Comparison of ENCODE assay signal across 8 cellular contexts in genomic region chr2:191014653-191015020, GRCh38. TPM values are rescaled to one million over a fixed set of nuclear protein-coding genes. Genes with fewer than 3 reads are reported as not detected.
DNase-seq lines count a peak whose midpoint lies in the region; ATAC-seq and TF ChIP-seq lines count a peak whose summit lies in the region.

No MANE protein-coding gene starts in this region.

- no peak overlapping the region for H3K4me3 Mint-ChIP-seq in activated naive CD8-positive, alpha-beta T cell treated with anti-CD3 and anti-CD28 coated beads, Interleukin-2, amount 50 U/mL, for 24 hours
- H3K4me3 Mint-ChIP-seq in type B pancreatic cell = no peak overlapping the region

- peaks cover 31% of the 10 kb centered on the region for H3K36me3 ChIP-seq in ACC112 (ENCODE audit: insufficient read depth, low read length)
- peaks cover 12% of the 10 kb centered on the region for H3K36me3 ChIP-seq in lower lobe of right lung

- peaks cover 21% of the 10 kb centered on the region for H3K36me3 Mint-ChIP-seq in activated naive CD8-positive, alpha-beta T cell treated with anti-CD3 and anti-CD28 coated beads, Interleukin-2, amount 50 U/mL, for 24 hours (ENCODE audit: low read depth)
- H3K36me3 Mint-ChIP-seq in type B pancreatic cell = no peaks in the 10 kb centered on the region

- no peak overlapping the region for H3K27ac Mint-ChIP-seq in activated naive CD8-positive, alpha-beta T cell treated with anti-CD3 and anti-CD28 coated beads, Interleukin-2, amount 50 U/mL, for 24 hours
- no peak overlapping the region for H3K27ac Mint-ChIP-seq in type B pancreatic cell

- H3K4me3 ChIP-seq in ACC112 (ENCODE audit: low read depth, low read length) (peak overlapping the region; percentile 91), lower lobe of right lung (peak overlapping the region; percentile 76)

- H3K4me1 ChIP-seq in ACC112 (ENCODE audit: control insufficient read depth, insufficient read depth, low read length, unreplicated experiment) (peaks cover 48% of the 10 kb centered on the region), lower lobe of right lung (peaks cover 40% of the 10 kb centered on the region)

- H3K27ac ChIP-seq in ACC112 (ENCODE audit: low read depth, low read length) = peak overlapping the region; percentile 83
- H3K27ac ChIP-seq in lower lobe of right lung = peak overlapping the region; percentile 96

- intact Hi-C loops in lower lobe of right lung (cut with DNase I) = no loop called here

- TF ChIP-seq CTCF in lower lobe of right lung (IDR thresholded peaks at IDR 0.05) (no peak), type B pancreatic cell (conservative IDR thresholded peaks at IDR 0.05) (no peak)

- peaks cover 8% of the 10 kb centered on the region for H3K9me3 Mint-ChIP-seq in activated naive CD8-positive, alpha-beta T cell treated with anti-CD3 and anti-CD28 coated beads, Interleukin-2, amount 50 U/mL, for 24 hours
- no peaks in the 10 kb centered on the region for H3K9me3 Mint-ChIP-seq in type B pancreatic cell

- H3K27me3 Mint-ChIP-seq in activated naive CD8-positive, alpha-beta T cell treated with anti-CD3 and anti-CD28 coated beads, Interleukin-2, amount 50 U/mL, for 24 hours = no peaks in the 10 kb centered on the region
- peaks cover 9% of the 10 kb centered on the region for H3K27me3 Mint-ChIP-seq in type B pancreatic cell

- no peak overlapping the region for H2AFZ ChIP-seq in ACC112 (ENCODE audit: low read length, unreplicated experiment)

- no peaks in the 10 kb centered on the region for H3K27me3 ChIP-seq in ACC112 (ENCODE audit: insufficient read depth, low read length)
- H3K27me3 ChIP-seq in lower lobe of right lung (ENCODE audit: low read depth) = no peaks in the 10 kb centered on the region

- ATAC-seq in GM21529 (IDR thresholded peaks at IDR 0.05; ENCODE audit: unreplicated experiment) = peak; percentile 1
- peak; percentile 6 for ATAC-seq in activated naive CD8-positive, alpha-beta T cell treated with anti-CD3 and anti-CD28 coated beads, Interleukin-2, amount 50 U/mL, for 24 hours
- ATAC-seq in lower lobe of right lung = no peak
- no peak for ATAC-seq in HG03354 (IDR thresholded peaks at IDR 0.05; ENCODE audit: poor library complexity, severe bottlenecking, unreplicated experiment)
- no peak for ATAC-seq in HG03175 (IDR thresholded peaks at IDR 0.05; ENCODE audit: unreplicated experiment)

- H3K4me1 Mint-ChIP-seq in activated naive CD8-positive, alpha-beta T cell treated with anti-CD3 and anti-CD28 coated beads, Interleukin-2, amount 50 U/mL, for 24 hours = peaks cover 46% of the 10 kb centered on the region
- no peaks in the 10 kb centered on the region for H3K4me1 Mint-ChIP-seq in type B pancreatic cell (ENCODE audit: unreplicated experiment)

- peaks cover 43% of the 10 kb centered on the region for H3K79me2 ChIP-seq in ACC112 (ENCODE audit: control insufficient read depth, insufficient read depth, low read length, unreplicated experiment)

- H3K9me3 ChIP-seq in lower lobe of right lung = no peaks in the 10 kb centered on the region

- DNase-seq in activated naive CD8-positive, alpha-beta T cell treated with anti-CD3 and anti-CD28 coated beads, Interleukin-2, amount 50 U/mL, for 24 hours = no peak
- DNase-seq in lower lobe of right lung (no peak), type B pancreatic cell (ENCODE audit: extremely low spot score, unreplicated experiment) (no peak), SIG-M5 (lab: John Stamatoyannopoulos, UW) (no peak)

RNA-seq across cellular contexts. Expression of gene STAT1, which starts 0.7 kb away (rescaled TPM):
- 103 TPM for total RNA-seq in lower lobe of right lung
- 52.8 and 85.6 TPM in 2 replicates for total RNA-seq in type B pancreatic cell (ENCODE audit: low replicate concordance)

Comparison
In these comparisons a context has a peak if more than half of its experiments do, and no peak if none do; other contexts are left out.
1. ATAC-seq: peak in GM21529 (single experiment) and activated naive CD8-positive, alpha-beta T cell treated with anti-CD3 and anti-CD28 coated beads, Interleukin-2, amount 50 U/mL, for 24 hours (single experiment); none in lower lobe of right lung (0 of 2), HG03354 (single experiment) and HG03175 (single experiment).